In the genomic region with DNA sequence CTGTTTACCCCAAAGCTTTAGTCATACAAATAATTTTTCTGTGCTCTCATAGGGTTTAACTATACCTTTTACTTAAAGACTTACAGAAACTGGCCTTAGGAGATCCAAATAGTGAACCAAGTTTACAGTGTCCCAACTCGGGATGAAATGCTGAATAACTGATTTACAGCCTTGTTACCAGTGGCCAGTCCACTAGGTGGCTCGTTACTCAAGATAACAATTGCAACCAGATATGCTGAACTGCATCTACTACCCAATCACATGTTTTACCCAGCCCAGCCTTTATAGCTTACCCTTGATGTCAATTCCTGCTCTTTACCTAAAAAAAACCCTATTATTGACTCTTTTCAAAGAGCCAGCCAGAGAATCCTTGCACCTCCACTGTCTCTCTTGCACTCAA, we compare ENCODE assay signal across 12 cellular contexts.
DNase-seq lines count a peak whose midpoint lies in the region; ATAC-seq, FAIRE-seq and TF ChIP-seq lines count a peak whose summit lies in the region.
"Had no signal": no experiment of that assay in that cellular context is flagged by ENCODE, and none has a peak within 500 bp of the region (broad histone marks: within the 10 kb centered on the region; RNA-seq: fewer than 3 reads in every experiment).

No MANE protein-coding gene starts in this region.

- H3K4me1 ChIP-seq in endodermal cell (ENCODE audit: control insufficient read depth, insufficient read depth, low read length) = no peaks in the 10 kb centered on the region
- H3K4me1 ChIP-seq: ascending aorta, Caco-2, sigmoid colon had no signal

- H3K9ac ChIP-seq in endodermal cell (ENCODE audit: extremely low read depth, low read length, poor library complexity, severe bottlenecking) = no peak overlapping the region

- FAIRE-seq in H54 (lab: Jason Lieb, UNC) = peak; percentile 71
- FAIRE-seq: TTC549 had no signal

- H3K9me3 ChIP-seq in endodermal cell (ENCODE audit: control insufficient read depth, low read length) = peaks cover 19% of the 10 kb centered on the region
- H3K9me3 ChIP-seq: ascending aorta, Caco-2, MG63, sigmoid colon had no signal

- no peaks in the 10 kb centered on the region for H3K27me3 ChIP-seq in endodermal cell (ENCODE audit: control insufficient read depth, insufficient read depth, low read length, poor library complexity, severe bottlenecking)
- H3K27me3 ChIP-seq: ascending aorta, MG63, sigmoid colon had no signal

- TF ChIP-seq CTCF in endodermal cell (conservative IDR thresholded peaks at IDR 0.05) = peak; percentile 69

- no peak overlapping the region for H3K4me3 Mint-ChIP-seq in endodermal cell
- no peak overlapping the region for H3K4me3 Mint-ChIP-seq in activated T-cell treated with anti-CD3 and anti-CD28 coated beads, Interleukin-2, amount 50 U/mL, for 24 hours

- H3K36me3 Mint-ChIP-seq in endodermal cell (ENCODE audit: low read depth) = peaks cover 10% of the 10 kb centered on the region
- no peaks in the 10 kb centered on the region for H3K36me3 Mint-ChIP-seq in activated T-cell treated with anti-CD3 and anti-CD28 coated beads, Interleukin-2, amount 50 U/mL, for 24 hours (ENCODE audit: low read depth)

- H3K36me3 ChIP-seq in endodermal cell (ENCODE audit: control insufficient read depth, insufficient read depth, low read length) = peaks cover 4% of the 10 kb centered on the region
- H3K36me3 ChIP-seq: ascending aorta, MG63, sigmoid colon had no signal

- no peak for TF ChIP-seq POLR2A in H54 (IDR thresholded peaks at IDR 0.05; ENCODE audit: low read depth, low read length)

- no peak overlapping the region for H3K4me3 ChIP-seq in endodermal cell (ENCODE audit: low read length)
- H3K4me3 ChIP-seq: ascending aorta, MG63, sigmoid colon had no signal

- ATAC-seq in GM18517 (IDR thresholded peaks at IDR 0.05; ENCODE audit: unreplicated experiment) (no peak), GM18867 (IDR thresholded peaks at IDR 0.05; ENCODE audit: unreplicated experiment) (no peak)

- H3K4me1 Mint-ChIP-seq in endodermal cell = peaks cover 2% of the 10 kb centered on the region
- no peaks in the 10 kb centered on the region for H3K4me1 Mint-ChIP-seq in activated T-cell treated with anti-CD3 and anti-CD28 coated beads, Interleukin-2, amount 50 U/mL, for 24 hours (ENCODE audit: low read depth)

- H3K9me3 Mint-ChIP-seq in endodermal cell = peaks cover 11% of the 10 kb centered on the region
- peaks cover 24% of the 10 kb centered on the region for H3K9me3 Mint-ChIP-seq in activated T-cell treated with anti-CD3 and anti-CD28 coated beads, Interleukin-2, amount 50 U/mL, for 24 hours

- DNase-seq in H54 (ENCODE audit: insufficient read length, low spot score) (no peak), OCI-M1 (lab: John Stamatoyannopoulos, UW) (peak; percentile 37), endodermal cell (peak; percentile 53), renal cortical epithelial cell (ENCODE audit: low read depth) (peak; percentile 34)
- DNase-seq in activated T-cell treated with anti-CD3 and anti-CD28 coated beads, Interleukin-2, amount 50 U/mL, for 24 hours = no peak
- DNase-seq: MG63, sigmoid colon had no signal

- WGBS in endodermal cell (ENCODE audit: insufficient coverage in 1 of 2, insufficient read length in 1 of 2), 2 experiments = 60 to 92% methylated on average over 2 of the region's 2 CpGs

- no peak overlapping the region for H3K27ac Mint-ChIP-seq in endodermal cell
- H3K27ac Mint-ChIP-seq in activated T-cell treated with anti-CD3 and anti-CD28 coated beads, Interleukin-2, amount 50 U/mL, for 24 hours = no peak overlapping the region

- H3K27ac ChIP-seq in endodermal cell (ENCODE audit: low read depth, low read length) = no peak overlapping the region
- H3K27ac ChIP-seq: ascending aorta, sigmoid colon had no signal

- no peaks in the 10 kb centered on the region for H3K27me3 Mint-ChIP-seq in endodermal cell (ENCODE audit: insufficient read depth)
- H3K27me3 Mint-ChIP-seq in activated T-cell treated with anti-CD3 and anti-CD28 coated beads, Interleukin-2, amount 50 U/mL, for 24 hours = no peaks in the 10 kb centered on the region

Comparison
In these comparisons a context has a peak if more than half of its experiments do, and no peak if none do; other contexts are left out.
1. DNase-seq: peak in OCI-M1 (single experiment), endodermal cell (single experiment) and renal cortical epithelial cell (single experiment); none in H54 (single experiment) and activated T-cell treated with anti-CD3 and anti-CD28 coated beads, Interleukin-2, amount 50 U/mL, for 24 hours (single experiment).